20 cellular contexts compared by ENCODE assay signal in genomic region chr2:146317959-146318358, GRCh38.
DNase-seq lines count a peak whose midpoint lies in the region; ATAC-seq, FAIRE-seq and TF ChIP-seq lines count a peak whose summit lies in the region.
"Had no signal": no experiment of that assay in that cellular context is flagged by ENCODE, and none has a peak within 500 bp of the region (broad histone marks: within the 10 kb centered on the region; RNA-seq: fewer than 3 reads in every experiment).

No MANE protein-coding gene starts in this region.

- no peak overlapping the region for H3K4me3 Mint-ChIP-seq in astrocyte (ENCODE audit: unreplicated experiment)
- H3K4me3 Mint-ChIP-seq: effector memory CD8-positive, alpha-beta T cell; stimulated activated naive CD8-positive, alpha-beta T cell treated with anti-CD3 and anti-CD28 coated beads, Interleukin-15, Interleukin-2, amounts not matched to agents 100 ng/mL and 50 ng/mL, for 24 hours had no signal

- ATAC-seq in sciatic nerve = no peak
- ATAC-seq: activated CD4-positive, CD25-positive, alpha-beta regulatory T cell treated with anti-CD3 and anti-CD28 coated beads, Interleukin-2, amount 50 U/mL, for 24 hours; effector memory CD8-positive, alpha-beta T cell; K562 had no signal

- intact Hi-C loops in posterior vena cava (cut with DNase I) = no loop called here
- intact Hi-C loops in sciatic nerve (cut with DNase I) = no loop called here

- FAIRE-seq in astrocyte (lab: Jason Lieb, UNC) = no peak
- FAIRE-seq: GM12891, K562 had no signal

- H3K4me2 ChIP-seq in astrocyte (ENCODE audit: low read length) = no peak overlapping the region

- H3K27ac Mint-ChIP-seq in astrocyte (ENCODE audit: unreplicated experiment) = no peak overlapping the region
- H3K27ac Mint-ChIP-seq: effector memory CD8-positive, alpha-beta T cell; stimulated activated naive CD8-positive, alpha-beta T cell treated with anti-CD3 and anti-CD28 coated beads, Interleukin-15, Interleukin-2, amounts not matched to agents 100 ng/mL and 50 ng/mL, for 24 hours had no signal

- DNase-seq in AG09309 (ENCODE audit: low read depth) (peak; percentile 88), HS-5 (ENCODE audit: low read depth) (peak; percentile 83), astrocyte (ENCODE audit: low read depth) (peak; percentile 64), foreskin fibroblast (peak; percentile 78 to 86), posterior vena cava (ENCODE audit: low spot score) (no peak), erythroblast (lab: John Stamatoyannopoulos, UW) (no peak), sciatic nerve (ENCODE audit: low spot score) (no peak)
- no peak for DNase-seq in activated CD4-positive, alpha-beta T cell treated with anti-CD3 and anti-CD28 coated beads, Interleukin-2, amount 50 U/mL, for 1 hour
- DNase-seq: activated CD8-positive, alpha-beta memory T cell treated with anti-CD3 and anti-CD28 coated beads, Interleukin-2, amount 50 U/mL, for 4 hours; activated naive CD4-positive, alpha-beta T cell treated with Interleukin-2 at 50 U/mL for 16 hours; caudate nucleus; effector memory CD8-positive, alpha-beta T cell; head of caudate nucleus; kidney glomerular epithelial cell; NCI-H446 treated with DMSO at 0.1 percent for 48 hours; stimulated activated CD4-positive, alpha-beta T cell treated with anti-CD3 and anti-CD28 coated beads, Interleukin-12 subunit alpha, Interleukin-12 subunit beta, amount 100 ng/mL, for 4 hours had no signal

- no peaks in the 10 kb centered on the region for H3K79me2 ChIP-seq in astrocyte (ENCODE audit: insufficient read depth, low read length)

- no peaks in the 10 kb centered on the region for H3K9me3 Mint-ChIP-seq in astrocyte (ENCODE audit: unreplicated experiment)

- H4K20me1 ChIP-seq in astrocyte (ENCODE audit: insufficient read depth, low read length) = no peaks in the 10 kb centered on the region

- H3K27me3 Mint-ChIP-seq in astrocyte (ENCODE audit: low read depth, unreplicated experiment) = no peaks in the 10 kb centered on the region
- H3K27me3 Mint-ChIP-seq: effector memory CD8-positive, alpha-beta T cell; stimulated activated naive CD8-positive, alpha-beta T cell treated with anti-CD3 and anti-CD28 coated beads, Interleukin-15, Interleukin-2, amounts not matched to agents 100 ng/mL and 50 ng/mL, for 24 hours had no signal

- H3K4me1 ChIP-seq in astrocyte (ENCODE audit: insufficient read depth, low read length) = peaks cover 8% of the 10 kb centered on the region

- H3K36me3 ChIP-seq in astrocyte (ENCODE audit: insufficient read depth, low read length) = no peaks in the 10 kb centered on the region

- H3K4me3 ChIP-seq in AG09309 (ENCODE audit: control insufficient read depth, low read depth, low read length) (no peak overlapping the region), astrocyte (ENCODE audit: insufficient read depth, low read depth, low read length) (no peak overlapping the region), foreskin fibroblast (ENCODE audit: low read depth in 1 of 2, low read length in 2 of 2) (no peak overlapping the region)
- H3K4me3 ChIP-seq: K562 had no signal

- H3K27ac ChIP-seq in astrocyte (ENCODE audit: low read depth, low read length) = no peak overlapping the region

- no peak for TF ChIP-seq CTCF in AG09309 (IDR thresholded peaks at IDR 0.05; ENCODE audit: control insufficient read depth, insufficient read depth, low read depth, low read length, missing control alignments)
- no peak for TF ChIP-seq CTCF in astrocyte (IDR thresholded peaks at IDR 0.05; ENCODE audit: insufficient read depth, low read depth, low read length)
- no peak for TF ChIP-seq CTCF in foreskin fibroblast (IDR thresholded peaks at IDR 0.05; ENCODE audit: low read depth, low read length)

- H3K27me3 ChIP-seq in astrocyte (ENCODE audit: insufficient read depth, low read length) = no peaks in the 10 kb centered on the region

- H3K9ac ChIP-seq in astrocyte (ENCODE audit: low read length) = no peak overlapping the region

- TF ChIP-seq POLR2A in erythroblast (IDR thresholded peaks at IDR 0.05; ENCODE audit: low read length) = no peak

- H3K9me3 ChIP-seq in astrocyte (ENCODE audit: insufficient read depth, low read depth, low read length) = no peaks in the 10 kb centered on the region

- H3K36me3 Mint-ChIP-seq in astrocyte (ENCODE audit: low read depth, unreplicated experiment) = no peaks in the 10 kb centered on the region

- H2AFZ ChIP-seq in astrocyte (ENCODE audit: low read depth, low read length) = no peak overlapping the region

- H3K4me1 Mint-ChIP-seq in astrocyte (ENCODE audit: low read depth, unreplicated experiment) = peaks cover 6% of the 10 kb centered on the region

Comparison
In these comparisons a context has a peak if more than half of its experiments do, and no peak if none do; other contexts are left out.
1. DNase-seq: peak in AG09309 (single experiment), HS-5 (single experiment), astrocyte (single experiment) and foreskin fibroblast (2 of 2); none in posterior vena cava (single experiment), erythroblast (0 of 2), activated CD4-positive, alpha-beta T cell treated with anti-CD3 and anti-CD28 coated beads, Interleukin-2, amount 50 U/mL, for 1 hour (single experiment) and sciatic nerve (single experiment).